14 cellular contexts compared by ENCODE assay signal in the genomic region with DNA sequence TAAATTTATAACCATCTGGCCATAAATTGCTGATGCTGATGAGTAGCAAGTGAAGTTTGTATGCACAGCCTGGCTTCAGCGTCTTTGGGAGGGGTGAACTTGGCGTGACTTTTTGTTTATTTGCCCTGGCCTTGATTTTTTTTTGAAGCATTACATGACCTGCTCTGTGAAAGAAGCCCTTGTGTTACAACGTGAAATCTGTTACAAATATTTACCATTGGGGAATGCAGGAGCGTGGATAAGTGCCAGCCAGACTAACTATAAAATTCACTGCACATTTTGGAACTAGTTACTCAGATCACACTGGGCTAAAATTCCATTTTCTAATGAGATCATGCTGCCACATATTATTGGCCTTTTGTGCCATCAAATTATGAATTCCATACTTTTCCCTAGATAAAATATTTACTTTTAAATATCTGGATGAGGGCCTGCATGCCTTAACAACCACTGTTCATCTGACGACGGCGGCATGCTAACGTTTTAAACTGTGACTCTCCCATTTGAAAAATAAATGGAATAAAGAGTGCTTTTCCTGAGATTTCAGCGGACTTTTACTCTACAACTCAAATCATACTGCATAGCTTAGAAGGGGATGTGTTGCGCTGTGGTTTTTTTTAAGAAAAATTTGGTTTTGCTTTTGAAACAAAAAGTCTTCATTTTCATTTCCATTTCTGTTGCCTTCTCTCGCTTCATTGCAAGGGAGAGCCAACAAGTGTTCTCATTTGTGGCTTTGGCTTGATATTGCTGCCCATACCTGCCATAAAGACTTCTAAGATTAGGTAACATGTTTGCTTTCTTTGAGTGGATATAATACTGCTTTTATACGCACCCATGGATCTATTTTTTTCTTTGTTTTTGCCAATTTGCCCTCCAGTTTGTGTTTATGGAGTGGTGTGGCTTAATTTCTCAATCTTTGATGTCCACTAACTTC.
DNase-seq lines count a peak whose midpoint lies in the region; ATAC-seq and TF ChIP-seq lines count a peak whose summit lies in the region.
"Had no signal": no experiment of that assay in that cellular context is flagged by ENCODE, and none has a peak within 500 bp of the region (broad histone marks: within the 10 kb centered on the region; RNA-seq: fewer than 3 reads in every experiment).

No MANE protein-coding gene starts in this region.

- no peak overlapping the region for H3K4me3 ChIP-seq in smooth muscle cell
- H3K4me3 ChIP-seq: tibial artery had no signal

- H4K20me1 ChIP-seq in smooth muscle cell (ENCODE audit: low read depth): no peaks in the 10 kb centered on the region

- ATAC-seq in GM21723 (IDR thresholded peaks at IDR 0.05; ENCODE audit: unreplicated experiment): no peak
- no peak for ATAC-seq in GM19035 (IDR thresholded peaks at IDR 0.05; ENCODE audit: unreplicated experiment)
- ATAC-seq: natural killer cell had no signal

- no peaks in the 10 kb centered on the region for H3K79me2 ChIP-seq in smooth muscle cell (ENCODE audit: low read depth)

- H3K9ac ChIP-seq in smooth muscle cell (ENCODE audit: low read depth): no peak overlapping the region

- H3K27ac ChIP-seq in smooth muscle cell (ENCODE audit: low read depth): no peak overlapping the region
- H3K27ac ChIP-seq: tibial artery had no signal

- no peaks in the 10 kb centered on the region for H3K9me3 ChIP-seq in smooth muscle cell (replicated peaks; ENCODE audit: low read depth)
- H3K9me3 ChIP-seq: tibial artery had no signal

- no peak for TF ChIP-seq CTCF in smooth muscle cell (IDR thresholded peaks at IDR 0.05; ENCODE audit: borderline replicate concordance, insufficient read depth, poor library complexity, severe bottlenecking)

- no peaks in the 10 kb centered on the region for H3F3A ChIP-seq in smooth muscle cell (ENCODE audit: low read depth)

- peaks cover 7% of the 10 kb centered on the region for H3K4me1 ChIP-seq in smooth muscle cell (ENCODE audit: low read depth)
- H3K4me1 ChIP-seq: tibial artery had no signal

- H2AFZ ChIP-seq in smooth muscle cell (ENCODE audit: low read depth): peak overlapping the region; percentile 41

- H3K36me3 ChIP-seq in smooth muscle cell (ENCODE audit: low read depth): no peaks in the 10 kb centered on the region
- H3K36me3 ChIP-seq: tibial artery had no signal

- H3K4me2 ChIP-seq in smooth muscle cell: no peak overlapping the region

- H3K27me3 ChIP-seq in smooth muscle cell (ENCODE audit: low read depth): no peaks in the 10 kb centered on the region
- H3K27me3 ChIP-seq: tibial artery had no signal

- WGBS in smooth muscle cell (ENCODE audit: low lambda C conversion rate): 78% methylated on average over 12 of the region's 12 CpGs

- DNase-seq in NCI-H1092 treated with DMSO at 0.1 percent for 48 hours (lab: John Stamatoyannopoulos, UW) (peak; percentile 56), NCI-H1092 (lab: John Stamatoyannopoulos, UW) (no peak), NCI-H748 treated with DMSO at 0.1 percent for 48 hours (lab: John Stamatoyannopoulos, UW) (peak; percentile 39), fibroblast of peridontal ligament (ENCODE audit: extremely low read depth) (peak; percentile 71), smooth muscle cell (lab: John Stamatoyannopoulos, UW; ENCODE audit: unreplicated experiment) (no peak), mesenteric fat pad (ENCODE audit: low spot score) (no peak)
- DNase-seq: activated effector memory CD4-positive, alpha-beta T cell treated with Interleukin-2 at 50 U/mL for 16 hours; dermis blood vessel endothelial cell; natural killer cell; OCI-M1; stimulated activated CD4-positive, alpha-beta T cell treated with anti-CD3 and anti-CD28 coated beads, Interleukin-4, amount 100 ng/mL, for 24 hours; tibial artery had no signal

Comparison
In these comparisons a context has a peak if more than half of its experiments do, and no peak if none do; other contexts are left out.
1. DNase-seq: peak in NCI-H1092 treated with DMSO at 0.1 percent for 48 hours (single experiment), NCI-H748 treated with DMSO at 0.1 percent for 48 hours (single experiment) and fibroblast of peridontal ligament (single experiment); none in NCI-H1092 (single experiment), smooth muscle cell (single experiment) and mesenteric fat pad (single experiment).